Comparison of ENCODE assay signal across 28 cellular contexts in the genomic region with DNA sequence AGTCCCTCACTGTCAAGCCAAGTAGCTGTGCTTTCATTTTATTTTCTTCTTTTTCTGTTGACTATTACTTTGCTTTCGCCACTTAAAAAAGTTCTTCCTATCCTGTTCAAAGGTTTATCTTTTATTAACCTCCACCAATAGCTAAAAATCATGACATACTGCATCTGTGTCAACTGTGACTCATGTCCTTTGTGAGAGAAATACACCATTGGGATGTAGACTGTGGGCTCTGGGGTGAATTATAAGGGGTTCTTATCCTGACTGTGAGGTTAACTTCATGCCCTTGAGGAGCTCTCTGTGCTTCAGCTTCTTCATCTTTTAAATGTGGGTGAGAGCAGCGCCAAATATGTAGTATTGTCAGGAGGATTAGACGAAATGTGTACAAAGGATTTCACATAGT.
"Had no signal": no experiment of that assay in that cellular context is flagged by ENCODE, and none has a peak within 500 bp of the region (broad histone marks: within the 10 kb centered on the region; RNA-seq: fewer than 3 reads in every experiment).

No MANE protein-coding gene starts in this region.

- H3K4me1 ChIP-seq: colonic mucosa, esophagus muscularis mucosa, esophagus squamous epithelium, foreskin keratinocyte, gastrocnemius medialis, gastroesophageal sphincter, heart left ventricle, heart right ventricle had no signal

- H3K27me3 ChIP-seq: colonic mucosa, esophagus squamous epithelium, foreskin keratinocyte, gastrocnemius medialis, hepatocyte had no signal

- H3K4me3 ChIP-seq: colonic mucosa, coronary artery, dorsolateral prefrontal cortex, esophagus muscularis mucosa, esophagus squamous epithelium, gastrocnemius medialis, gastroesophageal sphincter, heart left ventricle, heart right ventricle, hepatocyte had no signal

- H3K36me3 ChIP-seq: colonic mucosa, esophagus muscularis mucosa, esophagus squamous epithelium, gastrocnemius medialis, gastroesophageal sphincter, heart left ventricle, heart right ventricle had no signal

- H2AFZ ChIP-seq: hepatocyte had no signal

- FAIRE-seq: endometrium, endothelial cell of umbilical vein, frontal cortex had no signal

- DNase-seq: colonic mucosa; cortex of kidney; dermis blood vessel endothelial cell; dorsolateral prefrontal cortex; effector CD4-positive, alpha-beta T cell; effector CD8-positive, alpha-beta T cell; effector memory CD4-positive, alpha-beta T cell; effector memory CD8-positive, alpha-beta T cell; endodermal cell; erythroblast; esophagus squamous epithelium; foreskin fibroblast; foreskin keratinocyte; foreskin melanocyte; gastrocnemius medialis; glutamatergic neuron; head of caudate nucleus; heart left ventricle; heart right ventricle had no signal

- H3K27ac ChIP-seq: colonic mucosa, coronary artery, dorsolateral prefrontal cortex, epithelial cell of prostate, esophagus muscularis mucosa, esophagus squamous epithelium, foreskin keratinocyte, gastrocnemius medialis, gastroesophageal sphincter, heart left ventricle, heart right ventricle, hepatocyte had no signal

- ATAC-seq: effector memory CD8-positive, alpha-beta T cell; esophagus mucosa; foreskin keratinocyte; gastrocnemius medialis; gastroesophageal sphincter; heart left ventricle; heart right ventricle had no signal

- H3K79me2 ChIP-seq: hepatocyte had no signal

- H3K9me3 ChIP-seq: colonic mucosa, gastrocnemius medialis had no signal

- H3K4me2 ChIP-seq: hepatocyte had no signal
